ENCODE assay signal across 8 cellular contexts in the genomic region with DNA sequence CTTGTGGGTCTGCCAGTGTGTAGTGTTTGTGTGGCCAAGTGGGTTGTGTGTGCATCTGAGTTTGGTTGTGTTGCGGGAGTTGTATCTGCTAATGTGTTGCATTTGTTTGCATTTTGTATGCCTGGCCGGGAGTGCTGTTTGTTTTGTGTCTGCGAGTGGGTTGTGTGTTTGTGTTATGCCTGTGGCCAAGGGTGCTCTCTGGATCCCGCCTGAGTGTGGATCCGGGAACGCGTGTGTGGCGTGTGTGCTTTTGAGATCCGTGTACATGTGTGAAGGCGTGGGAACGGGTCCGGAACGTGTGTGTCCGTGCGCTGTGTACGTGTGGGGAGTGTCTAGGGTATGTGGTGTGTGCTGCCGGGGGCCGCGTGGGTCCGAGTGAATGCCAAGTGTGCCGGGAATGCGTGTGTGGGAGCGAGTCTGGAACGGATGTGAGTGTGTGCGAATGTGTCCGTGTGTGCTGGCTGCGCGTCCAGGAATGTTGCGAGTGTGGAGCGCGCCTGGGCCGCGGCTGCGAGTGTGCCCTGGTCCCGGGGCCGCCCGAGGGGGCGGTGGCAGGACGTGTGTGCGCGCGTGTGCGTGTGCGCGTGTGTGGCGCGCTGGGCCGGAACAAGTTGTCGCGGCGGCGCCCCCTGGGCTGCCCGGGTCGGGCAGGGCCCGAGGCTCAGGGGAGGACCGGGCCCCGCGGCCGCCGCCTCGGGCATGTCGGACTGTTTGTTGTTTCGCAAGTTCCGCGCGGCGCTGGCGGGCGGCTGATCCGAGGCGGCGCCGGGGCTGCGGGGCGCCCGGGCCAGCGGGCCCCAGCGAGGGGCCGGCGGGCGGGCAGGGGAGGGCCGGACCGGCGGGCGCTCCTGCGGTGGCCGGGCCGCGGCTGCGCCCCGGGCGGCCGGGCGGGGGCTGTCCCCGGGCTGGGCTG. TPM values are rescaled to one million over a fixed set of nuclear protein-coding genes. Genes with fewer than 3 reads are reported as not detected.
A peak's percentile ranks its signal among the peaks of the same experiment; 100 is the strongest.
DNase-seq lines count a peak whose midpoint lies in the region; ATAC-seq and TF ChIP-seq lines count a peak whose summit lies in the region.

No MANE protein-coding gene starts in this region.

- ATAC-seq in effector memory CD8-positive, alpha-beta T cell (replicated peaks), result peak; percentile 36
- ATAC-seq in memory B cell (ENCODE audit: low read depth) (peak; percentile 37), HG02870 (IDR thresholded peaks at IDR 0.05; ENCODE audit: unreplicated experiment) (no peak)

- peaks cover 55% of the 10 kb centered on the region for H3K27me3 Mint-ChIP-seq in activated CD4-positive, alpha-beta T cell treated with anti-CD3 and anti-CD28 coated beads, Interleukin-2, amount 10 ng/mL, durations not matched to agents 7 days and 5 days
- H3K27me3 Mint-ChIP-seq in effector memory CD8-positive, alpha-beta T cell, result peaks cover 42 to 87% of the 10 kb centered on the region in 2 donors
- peaks cover 35% of the 10 kb centered on the region for H3K27me3 Mint-ChIP-seq in memory B cell

- peak overlapping the region; percentile 11 to 85 (median 74) for H3K27ac ChIP-seq in tibial nerve

- TF ChIP-seq CTCF in tibial nerve (IDR thresholded peaks at IDR 0.05), result peak in 1 of 5 experiments; percentile 21

- peak overlapping the region; percentile 52 for H3K27ac Mint-ChIP-seq in activated CD4-positive, alpha-beta T cell treated with anti-CD3 and anti-CD28 coated beads, Interleukin-2, amount 10 ng/mL, durations not matched to agents 7 days and 5 days
- peak overlapping the region in 1 of 2 donors; percentile 5 for H3K27ac Mint-ChIP-seq in effector memory CD8-positive, alpha-beta T cell
- peak overlapping the region; percentile 5 for H3K27ac Mint-ChIP-seq in memory B cell

- POLR2A ChIA-PET in activated CD4-positive, alpha-beta T cell treated with anti-CD3 and anti-CD28 coated beads, Interleukin-2, amount 10 ng/mL, durations not matched to agents 7 days and 5 days (lab: Charles Lee), result no interaction called here

- peaks cover 18% of the 10 kb centered on the region for H3K4me1 Mint-ChIP-seq in activated CD4-positive, alpha-beta T cell treated with anti-CD3 and anti-CD28 coated beads, Interleukin-2, amount 10 ng/mL, durations not matched to agents 7 days and 5 days
- H3K4me1 Mint-ChIP-seq in effector memory CD8-positive, alpha-beta T cell (ENCODE audit: low read depth in 2 of 2), result peaks cover 11 to 15% of the 10 kb centered on the region in 2 donors
- H3K4me1 Mint-ChIP-seq in memory B cell, result peaks cover 13% of the 10 kb centered on the region

- no peaks in the 10 kb centered on the region for H3K9me3 ChIP-seq in tibial nerve

- TF ChIP-seq POLR2A in tibial nerve (IDR thresholded peaks at IDR 0.05), result no peak

- peaks cover 1% of the 10 kb centered on the region for H3K36me3 Mint-ChIP-seq in activated CD4-positive, alpha-beta T cell treated with anti-CD3 and anti-CD28 coated beads, Interleukin-2, amount 10 ng/mL, durations not matched to agents 7 days and 5 days (ENCODE audit: low read depth)
- peaks cover 3% of the 10 kb centered on the region for H3K36me3 Mint-ChIP-seq in effector memory CD8-positive, alpha-beta T cell (ENCODE audit: insufficient read depth)
- H3K36me3 Mint-ChIP-seq in memory B cell, result peaks cover 3% of the 10 kb centered on the region

- CTCF ChIA-PET in activated CD4-positive, alpha-beta T cell treated with anti-CD3 and anti-CD28 coated beads, Interleukin-2, amount 10 ng/mL, durations not matched to agents 7 days and 5 days (lab: Charles Lee), result interaction anchor here (0.6 to 0.8 kb wide), 2 partner anchors 28 to 90 kb away, joined by 3 to 5 read pairs; no protein-coding TSS in a partner anchor

- H3K4me3 ChIP-seq in tibial nerve, result peak overlapping the region; percentile 59 to 77 (median 62)

- 0 to 1% methylated on average over 58 to 61 of the region's 95 CpGs for WGBS in tibial nerve, 2 donors

- H3K9me3 Mint-ChIP-seq in activated CD4-positive, alpha-beta T cell treated with anti-CD3 and anti-CD28 coated beads, Interleukin-2, amount 10 ng/mL, durations not matched to agents 7 days and 5 days, result no peaks in the 10 kb centered on the region
- H3K9me3 Mint-ChIP-seq in effector memory CD8-positive, alpha-beta T cell, result no peaks in the 10 kb centered on the region
- H3K9me3 Mint-ChIP-seq in memory B cell, result no peaks in the 10 kb centered on the region

- DNase-seq in activated CD4-positive, alpha-beta T cell treated with anti-CD3 and anti-CD28 coated beads, Interleukin-2, amount 10 ng/mL, durations not matched to agents 7 days and 5 days, result no peak
- DNase-seq in activated CD4-positive, alpha-beta T cell treated with anti-CD3 and anti-CD28 coated beads for 4 hours, result no peak
- peak; percentile 33 for DNase-seq in SW480 (ENCODE audit: low spot score)
- peak in 2 of 3 experiments; percentile 5 to 13 for DNase-seq in effector memory CD8-positive, alpha-beta T cell
- DNase-seq in memory B cell (ENCODE audit: low spot score in 2 of 2), result peak; percentile 16 to 42
- DNase-seq in tibial nerve (ENCODE audit: low spot score in 2 of 2), result peak in 1 of 2 donors; percentile 29
- no peak for DNase-seq in activated CD4-positive, CD25-positive, alpha-beta regulatory T cell treated with anti-CD3 and anti-CD28 coated beads, Interleukin-2, amount 50 U/mL, for 72 hours

- no peaks in the 10 kb centered on the region for H3K27me3 ChIP-seq in tibial nerve

- no peaks in the 10 kb centered on the region for H3K36me3 ChIP-seq in tibial nerve

- TF ChIP-seq EP300 in tibial nerve (IDR thresholded peaks at IDR 0.05), result peak in 1 of 2 donors; percentile 63

- H3K4me1 ChIP-seq in tibial nerve, result peaks cover 0 to 31% (median 13%) of the 10 kb centered on the region in 4 donors

- H3K4me3 Mint-ChIP-seq in activated CD4-positive, alpha-beta T cell treated with anti-CD3 and anti-CD28 coated beads, Interleukin-2, amount 10 ng/mL, durations not matched to agents 7 days and 5 days, result peak overlapping the region; percentile 61
- H3K4me3 Mint-ChIP-seq in effector memory CD8-positive, alpha-beta T cell, result peak overlapping the region; percentile 78 to 90
- H3K4me3 Mint-ChIP-seq in memory B cell, result peak overlapping the region; percentile 91

RNA-seq across cellular contexts. Expression of a gene that starts 0.9 kb away (rescaled TPM):
- total RNA-seq in activated CD4-positive, alpha-beta T cell treated with anti-CD3 and anti-CD28 coated beads, Interleukin-2, amount 10 ng/mL, durations not matched to agents 7 days and 5 days, result under 1 TPM; 0.22 to 0.31 TPM
- total RNA-seq in tibial nerve, result 10 to 100 TPM; 52.1 to 75.6 (median 63.7) TPM

RNA-seq across cellular contexts. Expression of a gene that starts 6.5 kb away (rescaled TPM):
- 10 to 100 TPM; 16.4 to 19.7 TPM for total RNA-seq in activated CD4-positive, alpha-beta T cell treated with anti-CD3 and anti-CD28 coated beads, Interleukin-2, amount 10 ng/mL, durations not matched to agents 7 days and 5 days
- total RNA-seq in tibial nerve, result 10 to 100 TPM; 18.8 to 34.2 (median 22.9) TPM

RNA-seq across cellular contexts. Expression of a gene that starts 55.5 kb away (rescaled TPM):
- 100 to 1,000 TPM; 116 to 123 TPM for total RNA-seq in activated CD4-positive, alpha-beta T cell treated with anti-CD3 and anti-CD28 coated beads, Interleukin-2, amount 10 ng/mL, durations not matched to agents 7 days and 5 days
- total RNA-seq in tibial nerve, result 10 to 100 TPM; 63.4 to 75.9 (median 69.1) TPM

Comparison
In these comparisons a context has a peak if more than half of its experiments do, and no peak if none do; other contexts are left out.
1. DNase-seq: peak in SW480 (single experiment), effector memory CD8-positive, alpha-beta T cell (2 of 3) and memory B cell (2 of 2); none in activated CD4-positive, alpha-beta T cell treated with anti-CD3 and anti-CD28 coated beads, Interleukin-2, amount 10 ng/mL, durations not matched to agents 7 days and 5 days (single experiment), activated CD4-positive, alpha-beta T cell treated with anti-CD3 and anti-CD28 coated beads for 4 hours (0 of 2) and activated CD4-positive, CD25-positive, alpha-beta regulatory T cell treated with anti-CD3 and anti-CD28 coated beads, Interleukin-2, amount 50 U/mL, for 72 hours (single experiment).
2. RNA of a gene that starts 0.9 kb away (total RNA-seq): 52.1 to 75.6 TPM in tibial nerve; 0.22 to 0.31 TPM in activated CD4-positive, alpha-beta T cell treated with anti-CD3 and anti-CD28 coated beads, Interleukin-2, amount 10 ng/mL, durations not matched to agents 7 days and 5 days; every median in the first group is over 10 times any median in the second.
3. Peak in every context shown above with its lines, with median percentiles within 50 percentile points of each other: H3K4me3 Mint-ChIP-seq.